In the genomic region with DNA sequence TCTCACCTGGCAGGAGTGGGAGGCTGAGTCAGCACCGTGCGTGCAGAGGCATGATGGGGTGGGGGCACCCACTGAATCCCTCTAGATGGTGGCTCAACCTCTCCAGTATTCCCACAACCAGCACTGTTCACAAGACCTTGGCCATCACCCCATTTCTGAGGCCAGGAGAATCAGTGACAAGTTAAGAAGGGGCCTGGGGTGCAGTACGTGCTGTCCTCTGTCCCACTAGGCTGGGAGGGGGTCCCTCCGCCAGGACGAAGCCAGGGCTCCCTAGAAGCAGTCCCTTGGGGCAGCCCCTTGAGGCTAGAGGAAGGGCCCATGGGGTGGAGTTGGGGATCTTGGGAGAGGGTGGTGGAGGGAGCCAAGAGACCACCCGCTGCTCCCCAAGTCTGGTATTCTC, we compare ENCODE assay signal across 18 cellular contexts. TPM values are rescaled to one million over a fixed set of nuclear protein-coding genes. Genes with fewer than 3 reads are reported as not detected.
DNase-seq lines count a peak whose midpoint lies in the region; ATAC-seq and TF ChIP-seq lines count a peak whose summit lies in the region.
"Had no signal": no experiment of that assay in that cellular context is flagged by ENCODE, and none has a peak within 500 bp of the region (broad histone marks: within the 10 kb centered on the region; RNA-seq: fewer than 3 reads in every experiment).

No MANE protein-coding gene starts in this region.

- ATAC-seq in heart right ventricle: no peak
- ATAC-seq in upper lobe of right lung: no peak
- ATAC-seq in GM21447 (IDR thresholded peaks at IDR 0.05; ENCODE audit: unreplicated experiment): no peak
- no peak for ATAC-seq in GM21423 (IDR thresholded peaks at IDR 0.05; ENCODE audit: unreplicated experiment)
- ATAC-seq: GM23338 had no signal

- peak overlapping the region in 8 of 10 donors; percentile 42 to 98 (median 92) for H3K27ac ChIP-seq in heart right ventricle
- no peak overlapping the region for H3K27ac ChIP-seq in right atrium auricular region
- H3K27ac ChIP-seq in neural progenitor cell: no peak overlapping the region
- no peak overlapping the region for H3K27ac ChIP-seq in upper lobe of right lung
- H3K27ac ChIP-seq: KMS-11 had no signal

- intact Hi-C loops in heart right ventricle (cut with DNase I) (loop anchor here in 1 of 10 donors (5.0 kb wide), 1 partner anchor 49 kb away; no protein-coding TSS in a partner anchor), upper lobe of right lung (cut with DNase I) (no loop called here)

- no peaks in the 10 kb centered on the region for H3F3A ChIP-seq in neural progenitor cell (ENCODE audit: low read depth)

- H3K4me3 Mint-ChIP-seq in chondrocyte (ENCODE audit: unreplicated experiment): no peak overlapping the region
- H3K4me3 Mint-ChIP-seq in neural progenitor cell: no peak overlapping the region
- H3K4me3 Mint-ChIP-seq: CD4-positive, CD25-positive, alpha-beta regulatory T cell; GM23338 had no signal

- H3K36me3 ChIP-seq in heart right ventricle (peaks cover 0 to 40% (median 0%) of the 10 kb centered on the region in 9 donors), right atrium auricular region (no peaks in the 10 kb centered on the region), neural progenitor cell (no peaks in the 10 kb centered on the region), upper lobe of right lung (no peaks in the 10 kb centered on the region)

- peaks cover 0 to 39% (median 5%) of the 10 kb centered on the region in 9 donors for H3K4me1 ChIP-seq in heart right ventricle
- H3K4me1 ChIP-seq in right atrium auricular region: peaks cover 0 to 16% of the 10 kb centered on the region in 2 donors
- peaks cover 5% of the 10 kb centered on the region for H3K4me1 ChIP-seq in neural progenitor cell
- no peaks in the 10 kb centered on the region for H3K4me1 ChIP-seq in upper lobe of right lung

- H3K27me3 ChIP-seq in heart right ventricle: no peaks in the 10 kb centered on the region
- H3K27me3 ChIP-seq in right atrium auricular region: no peaks in the 10 kb centered on the region
- no peaks in the 10 kb centered on the region for H3K27me3 ChIP-seq in neural progenitor cell
- no peaks in the 10 kb centered on the region for H3K27me3 ChIP-seq in upper lobe of right lung

- H3K4me3 ChIP-seq in heart right ventricle (peak overlapping the region in 9 of 10 donors; percentile 21 to 69 (median 58)), right atrium auricular region (no peak overlapping the region), neural progenitor cell (no peak overlapping the region), upper lobe of right lung (no peak overlapping the region)
- H3K4me3 ChIP-seq: GM23338 had no signal

- H3K9ac ChIP-seq in neural progenitor cell: no peak overlapping the region
- H3K9ac ChIP-seq: KMS-11 had no signal

- TF ChIP-seq CTCF in heart right ventricle (IDR thresholded peaks at IDR 0.05) (no peak), right atrium auricular region (IDR thresholded peaks at IDR 0.05) (no peak), chondrocyte (IDR thresholded peaks at IDR 0.05) (no peak), neural progenitor cell (IDR thresholded peaks at IDR 0.05) (no peak), upper lobe of right lung (IDR thresholded peaks at IDR 0.05) (no peak)

- H3K27me3 Mint-ChIP-seq in chondrocyte (ENCODE audit: low read depth) (peaks cover 22% of the 10 kb centered on the region), neural progenitor cell (ENCODE audit: insufficient read depth, low read depth) (peaks cover 12% of the 10 kb centered on the region)

- no peak overlapping the region for H3K4me2 ChIP-seq in neural progenitor cell
- H3K4me2 ChIP-seq: GM23338, KMS-11 had no signal

- H3K36me3 Mint-ChIP-seq in chondrocyte (ENCODE audit: low read depth): no peaks in the 10 kb centered on the region
- no peaks in the 10 kb centered on the region for H3K36me3 Mint-ChIP-seq in neural progenitor cell
- H3K36me3 Mint-ChIP-seq: CD4-positive, CD25-positive, alpha-beta regulatory T cell had no signal

- 64 to 68% methylated on average over 6 of the region's 6 CpGs for WGBS in heart right ventricle, 2 donors

- no peak overlapping the region for H3K27ac Mint-ChIP-seq in chondrocyte (ENCODE audit: unreplicated experiment)
- H3K27ac Mint-ChIP-seq in neural progenitor cell: peak overlapping the region; percentile 59
- H3K27ac Mint-ChIP-seq: CD4-positive, CD25-positive, alpha-beta regulatory T cell; GM23338 had no signal

- DNase-seq in heart right ventricle: peak in 1 of 2 donors; percentile 4
- DNase-seq in right atrium auricular region (ENCODE audit: low spot score): no peak
- DNase-seq in chondrocyte (ENCODE audit: low spot score): peak; percentile 51
- DNase-seq in neural progenitor cell (ENCODE audit: low spot score): no peak
- DNase-seq in upper lobe of right lung: peak; percentile 53
- no peak for DNase-seq in HCEC 1CT
- DNase-seq: ACHN; CD4-positive, CD25-positive, alpha-beta regulatory T cell; DMS79; NCI-H1092; NCI-H1694 treated with DMSO at 0.1 percent for 48 hours; NCI-H748 treated with DMSO at 0.1 percent for 48 hours; SHP77 had no signal

- H3K79me2 ChIP-seq in neural progenitor cell (ENCODE audit: low read depth): no peaks in the 10 kb centered on the region

- no peaks in the 10 kb centered on the region for H4K20me1 ChIP-seq in neural progenitor cell (ENCODE audit: low read depth)

- no peaks in the 10 kb centered on the region for H3K9me3 ChIP-seq in heart right ventricle
- no peaks in the 10 kb centered on the region for H3K9me3 ChIP-seq in right atrium auricular region
- no peaks in the 10 kb centered on the region for H3K9me3 ChIP-seq in neural progenitor cell (ENCODE audit: low read depth)
- no peaks in the 10 kb centered on the region for H3K9me3 ChIP-seq in upper lobe of right lung

- no peaks in the 10 kb centered on the region for H3K9me3 Mint-ChIP-seq in chondrocyte (ENCODE audit: low read depth)
- no peaks in the 10 kb centered on the region for H3K9me3 Mint-ChIP-seq in neural progenitor cell
- H3K9me3 Mint-ChIP-seq: CD4-positive, CD25-positive, alpha-beta regulatory T cell; GM23338 had no signal

- no peak overlapping the region for H2AFZ ChIP-seq in neural progenitor cell (replicated peaks)
- H2AFZ ChIP-seq: GM23338 had no signal

- no peaks in the 10 kb centered on the region for H3K4me1 Mint-ChIP-seq in chondrocyte (ENCODE audit: low read depth)
- H3K4me1 Mint-ChIP-seq in neural progenitor cell: peaks cover 23% of the 10 kb centered on the region
- H3K4me1 Mint-ChIP-seq: CD4-positive, CD25-positive, alpha-beta regulatory T cell; GM23338 had no signal

RNA-seq across cellular contexts. Expression of gene MYL3, which starts 4.8 kb away (rescaled TPM):
- total RNA-seq in heart right ventricle: 1,000 to 10,000 TPM; 5,377 to 9,904 (median 7,431) TPM
- polyA plus RNA-seq in heart right ventricle: 1,000 to 10,000 TPM; 7,541 to 8,578 TPM
- 100 to 1,000 TPM; 208 to 223 TPM for total RNA-seq in right atrium auricular region
- total RNA-seq in chondrocyte: 0.22 to 0.82 TPM in 2 of 3 replicates, not detected in the other
- total RNA-seq in neural progenitor cell (ENCODE audit: low replicate concordance): not detected in 2 replicates
- 3.8 TPM for total RNA-seq in upper lobe of right lung
- total RNA-seq: CD4-positive, CD25-positive, alpha-beta regulatory T cell; GM23338; MCF 10A had no signal
- polyA plus RNA-seq: CD4-positive, CD25-positive, alpha-beta regulatory T cell; GM23338 had no signal

RNA-seq across cellular contexts. Expression of gene PTH1R, which starts 19.1 kb away (rescaled TPM):
- total RNA-seq in heart right ventricle: 10 to 100 TPM in 2 of 10 donors, 1 to 10 TPM in 8; 1.5 to 18.5 (median 3.0) TPM
- polyA plus RNA-seq in heart right ventricle: 10 to 100 TPM; 12.8 to 89.8 TPM
- total RNA-seq in right atrium auricular region: 10 to 100 TPM in 1 of 2 donors, 1 to 10 TPM in 1; 7.2 to 10.1 TPM
- total RNA-seq in chondrocyte: 2.4 to 6.3 TPM (median 3.1 TPM) in 3 replicates
- 0.43 TPM in 1 of 2 replicates, not detected in the other for total RNA-seq in neural progenitor cell (ENCODE audit: low replicate concordance)
- total RNA-seq in upper lobe of right lung: 14.9 TPM
- total RNA-seq: CD4-positive, CD25-positive, alpha-beta regulatory T cell; MCF 10A had no signal
- polyA plus RNA-seq: CD4-positive, CD25-positive, alpha-beta regulatory T cell had no signal

Comparison
In these comparisons a context has a peak if more than half of its experiments do, and no peak if none do; other contexts are left out.
1. H3K27ac ChIP-seq: peak in heart right ventricle (8 of 10); none in right atrium auricular region (0 of 2), neural progenitor cell (single experiment) and upper lobe of right lung (single experiment).
2. H3K4me3 ChIP-seq: peak in heart right ventricle (9 of 10); none in right atrium auricular region (0 of 2), neural progenitor cell (single experiment) and upper lobe of right lung (single experiment).
3. DNase-seq: peak in chondrocyte (single experiment) and upper lobe of right lung (single experiment); none in right atrium auricular region (single experiment), neural progenitor cell (single experiment) and HCEC 1CT (single experiment).
4. RNA of gene MYL3, which starts 4.8 kb away (total RNA-seq): 5,377 to 9,904 TPM in heart right ventricle and 208 to 223 TPM in right atrium auricular region; 3.8 TPM in upper lobe of right lung (single experiment), 0.22 to 0.82 TPM in chondrocyte and not detected in neural progenitor cell; every median in the first group is over 10 times any median in the second.